Comparison of ENCODE assay signal across 8 cellular contexts in genomic region chr19:17205237-17206140, GRCh38. TPM values are rescaled to one million over a fixed set of nuclear protein-coding genes. Genes with fewer than 3 reads are reported as not detected.
DNase-seq lines count a peak whose midpoint lies in the region; ATAC-seq and TF ChIP-seq lines count a peak whose summit lies in the region.

No MANE protein-coding gene starts in this region.

- intact Hi-C loops in heart right ventricle (cut with DNase I): loop anchor here in 8 of 10 donors (2.0 to 10.0 kb wide), 3 partner anchors 77 to 79 kb away; partner anchors contain the start of gene ANKLE1 (in 6 of the 8)
- intact Hi-C loops in sciatic nerve (cut with DNase I): loop anchor here (10.0 kb wide), 1 partner anchor 69 kb away; no protein-coding TSS in a partner anchor

- CTCF ChIA-PET in AG04450 (lab: Charles Lee): interaction anchor here (0.6 to 2.0 kb wide), 4 partner anchors 36 to 81 kb away, joined by 3 to 13 read pairs (median 6); partner anchors contain the start of gene ANKLE1

- H3K4me3 ChIP-seq in AG04450 (ENCODE audit: low read depth, low read length) (no peak overlapping the region), RWPE2 (ENCODE audit: severe bottlenecking) (no peak overlapping the region), heart right ventricle (no peak overlapping the region)

- TF ChIP-seq CTCF in AG04450 (IDR thresholded peaks at IDR 0.05; ENCODE audit: low read depth, low read length) (peak; percentile 69), RWPE2 (IDR thresholded peaks at IDR 0.05; ENCODE audit: poor library complexity, severe bottlenecking) (peak; percentile 53), heart right ventricle (IDR thresholded peaks at IDR 0.05) (peak; percentile 35 to 74 (median 65))

- 83 to 85% methylated on average over 27 of the region's 27 CpGs for whole genome bisulfite sequencing in heart right ventricle, 2 donors

- peaks cover 38% of the 10 kb centered on the region for H3K36me3 ChIP-seq in RWPE2 (ENCODE audit: low read depth)
- peaks cover 0 to 99% (median 35%) of the 10 kb centered on the region in 9 donors for H3K36me3 ChIP-seq in heart right ventricle

- no peak for DNase-seq in AG04450 (ENCODE audit: low read depth, low spot score)
- peak; percentile 56 for DNase-seq in GM19238 (ENCODE audit: insufficient read length, low spot score)
- DNase-seq in RWPE2 (ENCODE audit: low spot score): no peak
- DNase-seq in activated naive CD4-positive, alpha-beta T cell treated with anti-CD3 and anti-CD28 coated beads, Interleukin-2, amount 50 U/mL, for 16 hours: peak; percentile 71
- peak; percentile 37 to 64 for DNase-seq in heart right ventricle
- DNase-seq in sciatic nerve (ENCODE audit: low spot score): no peak

- ATAC-seq in RWPE2 (ENCODE audit: low read depth) (peak; percentile 50; the same call in 1 of the 3 replicates), heart right ventricle (peak in 7 of 8 donors; percentile 34 to 74 (median 54)), sciatic nerve (peak; percentile 55), HG03565 (IDR thresholded peaks at IDR 0.05; ENCODE audit: unreplicated experiment) (no peak), HG02938 (IDR thresholded peaks at IDR 0.05; ENCODE audit: unreplicated experiment) (no peak)

- H3K4me1 ChIP-seq in RWPE2 (ENCODE audit: insufficient read depth, poor library complexity, severe bottlenecking) (no peaks in the 10 kb centered on the region), heart right ventricle (no peaks in the 10 kb centered on the region)

- no peak overlapping the region for H3K27ac ChIP-seq in AG04450 (ENCODE audit: low read depth, low read length)
- H3K27ac ChIP-seq in RWPE2 (ENCODE audit: poor library complexity, severe bottlenecking): no peak overlapping the region
- H3K27ac ChIP-seq in heart right ventricle: no peak overlapping the region

- H3K27me3 ChIP-seq in AG04450 (ENCODE audit: control insufficient read depth, insufficient read depth, low read length): no peaks in the 10 kb centered on the region
- no peaks in the 10 kb centered on the region for H3K27me3 ChIP-seq in RWPE2 (ENCODE audit: insufficient read depth, poor library complexity, severe bottlenecking)
- H3K27me3 ChIP-seq in heart right ventricle: no peaks in the 10 kb centered on the region

- H3K9me3 ChIP-seq in AG04450 (ENCODE audit: control insufficient read depth, insufficient read depth, low read length): peaks cover 9% of the 10 kb centered on the region; the same call in 1 of the 2 replicates
- no peaks in the 10 kb centered on the region for H3K9me3 ChIP-seq in RWPE2 (ENCODE audit: severe bottlenecking)
- H3K9me3 ChIP-seq in heart right ventricle: no peaks in the 10 kb centered on the region

- POLR2A ChIA-PET in AG04450 (lab: Yijun Ruan, JAX): no interaction called here

RNA-seq across cellular contexts. Expression of gene USE1, which starts 9.7 kb away (rescaled TPM):
- polyA plus RNA-seq in AG04450 (2011; rRNA removed): 21.1 and 25.1 TPM in 2 replicates
- polyA minus RNA-seq in AG04450 (2011; rRNA and poly(A)+ RNA removed): 16.3 and 17.4 TPM in 2 replicates
- 10 to 100 TPM; 25.1 to 36.6 (median 28.3) TPM for total RNA-seq in heart right ventricle
- 10 to 100 TPM; 48.6 to 67.6 TPM for polyA plus RNA-seq in heart right ventricle
- total RNA-seq in sciatic nerve: 27.4 TPM

RNA-seq across cellular contexts. Expression of gene OCEL1, which starts 20.5 kb away (rescaled TPM):
- polyA plus RNA-seq in AG04450 (2011; rRNA removed): 4.6 and 6.7 TPM in 2 replicates
- polyA minus RNA-seq in AG04450 (2011; rRNA and poly(A)+ RNA removed): 3.4 and 5.0 TPM in 2 replicates
- 10 to 100 TPM in 9 of 10 donors, 1 to 10 TPM in 1; 7.2 to 38.6 (median 15.0) TPM for total RNA-seq in heart right ventricle
- polyA plus RNA-seq in heart right ventricle: 10 to 100 TPM; 14.3 to 47.4 TPM
- total RNA-seq in sciatic nerve: 23.4 TPM

RNA-seq across cellular contexts. Expression of gene NR2F6, which starts 40.2 kb away (rescaled TPM):
- polyA plus RNA-seq in AG04450 (2011; rRNA removed) (16.3 and 18.9 TPM in 2 replicates), heart right ventricle (10 to 100 TPM; 32.0 to 46.1 TPM)
- 8.8 and 12.6 TPM in 2 replicates for polyA minus RNA-seq in AG04450 (2011; rRNA and poly(A)+ RNA removed)
- total RNA-seq in heart right ventricle (10 to 100 TPM; 34.5 to 79.7 (median 42.2) TPM), sciatic nerve (23.9 TPM)

RNA-seq across cellular contexts. Expression of gene USHBP1, which starts 59.1 kb away (rescaled TPM):
- polyA plus RNA-seq in AG04450 (2011; rRNA removed): not detected in 2 replicates
- polyA minus RNA-seq in AG04450 (2011; rRNA and poly(A)+ RNA removed): not detected in 2 replicates
- total RNA-seq in heart right ventricle: 10 to 100 TPM in 1 of 10 donors, 1 to 10 TPM in 9; 3.4 to 10.7 (median 6.6) TPM
- polyA plus RNA-seq in heart right ventricle: 10 to 100 TPM; 11.5 to 30.9 TPM
- total RNA-seq in sciatic nerve: 9.6 TPM

Comparison
In these comparisons a context has a peak if more than half of its experiments do, and no peak if none do; other contexts are left out.
1. DNase-seq: peak in GM19238 (single experiment), activated naive CD4-positive, alpha-beta T cell treated with anti-CD3 and anti-CD28 coated beads, Interleukin-2, amount 50 U/mL, for 16 hours (single experiment) and heart right ventricle (2 of 2); none in AG04450 (single experiment), RWPE2 (single experiment) and sciatic nerve (single experiment).
2. ATAC-seq: peak in RWPE2 (single experiment), heart right ventricle (7 of 8) and sciatic nerve (single experiment); none in HG03565 (single experiment) and HG02938 (single experiment).
3. Peak in every context shown above with its lines, with median percentiles within 50 percentile points of each other: CTCF ChIP-seq.